In genomic region chr6:2193931-2194330, GRCh38 we compare ENCODE assay signal across 9 cellular contexts.
"Had no signal": no experiment of that assay in that cellular context is flagged by ENCODE, and none has a peak within 500 bp of the region (broad histone marks: within the 10 kb centered on the region; RNA-seq: fewer than 3 reads in every experiment).

No MANE protein-coding gene starts in this region.

- H3K4me3 ChIP-seq: GM23248, HAP-1, K562 had no signal

- H2AFZ ChIP-seq: GM23248 had no signal

- ATAC-seq: HCT116, K562 had no signal

- H3K27ac ChIP-seq: GM23248 had no signal

- H3K36me3 ChIP-seq: HAP-1 had no signal

- H3K9me3 ChIP-seq: HAP-1 had no signal

- H3K4me1 ChIP-seq: HAP-1 had no signal

- DNase-seq: GM23248, GOT3, H7, HFFc6, IMR-90 had no signal

- FAIRE-seq: HTR-8/SVneo had no signal

- H3K9ac ChIP-seq: GM23248 had no signal
